9 cellular contexts compared by ENCODE assay signal in the genomic region with DNA sequence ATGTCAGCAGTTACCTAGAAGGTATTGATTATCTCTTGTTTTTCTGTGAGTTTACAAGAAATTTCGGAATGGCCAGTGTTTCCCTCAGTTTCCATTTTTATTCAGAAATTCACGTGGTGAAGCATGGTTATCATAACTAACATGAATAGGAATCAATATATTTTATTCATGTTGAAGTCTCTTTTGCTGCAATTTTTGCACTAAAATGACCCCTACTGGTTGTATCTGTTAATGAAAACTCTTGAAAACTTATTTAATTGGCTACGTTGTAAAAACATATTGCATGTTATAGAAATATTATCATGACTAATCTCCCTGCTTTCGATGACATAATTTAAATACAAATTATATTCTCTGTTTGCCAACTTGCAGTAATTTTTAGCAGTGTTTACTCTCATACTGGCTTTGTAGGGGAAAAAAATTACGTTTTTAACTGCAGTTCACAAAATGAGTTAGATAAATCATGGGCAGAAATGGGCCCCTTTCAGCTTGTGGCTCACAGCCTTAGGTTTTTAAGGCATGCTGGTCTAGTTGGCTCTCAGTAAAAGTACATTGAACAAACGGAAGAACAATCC. TPM values are rescaled to one million over a fixed set of nuclear protein-coding genes. Genes with fewer than 3 reads are reported as not detected.
A peak's percentile ranks its signal among the peaks of the same experiment; 100 is the strongest.
DNase-seq lines count a peak whose midpoint lies in the region; ATAC-seq and TF ChIP-seq lines count a peak whose summit lies in the region.
"Had no signal": no experiment of that assay in that cellular context is flagged by ENCODE, and none has a peak within 500 bp of the region (broad histone marks: within the 10 kb centered on the region; RNA-seq: fewer than 3 reads in every experiment).

No MANE protein-coding gene starts in this region.

- H3K36me3 ChIP-seq in gastrocnemius medialis, result no peaks in the 10 kb centered on the region

- H3K27me3 ChIP-seq in gastrocnemius medialis, result no peaks in the 10 kb centered on the region

- H3K4me3 ChIP-seq in NB4 (ENCODE audit: low read depth, low read length), result no peak overlapping the region
- H3K4me3 ChIP-seq in epithelial cell of esophagus (ENCODE audit: low read length), result peak overlapping the region; percentile 77
- peak overlapping the region; percentile 82 to 95 (median 90) for H3K4me3 ChIP-seq in gastrocnemius medialis

- no peaks in the 10 kb centered on the region for H3K9me3 ChIP-seq in gastrocnemius medialis

- in situ Hi-C loops in gastrocnemius medialis (cut with MboI; ENCODE audit: low sequenced_read_pairs in 4 of 4), result loop anchor here (10.0 kb wide), 1 partner anchor 146 kb away; no protein-coding TSS in a partner anchor

- TF ChIP-seq POLR2A in NB4 (IDR thresholded peaks at IDR 0.05; ENCODE audit: extremely low read depth, insufficient read length) (no peak), gastrocnemius medialis (IDR thresholded peaks at IDR 0.05) (no peak)

- ATAC-seq in gastrocnemius medialis, result no peak
- ATAC-seq in GM19397 (IDR thresholded peaks at IDR 0.05; ENCODE audit: unreplicated experiment), result no peak
- no peak for ATAC-seq in GM18867 (IDR thresholded peaks at IDR 0.05; ENCODE audit: unreplicated experiment)

- no peak for TF ChIP-seq CTCF in NB4 (IDR thresholded peaks at IDR 0.05; ENCODE audit: low read depth, low read length)
- TF ChIP-seq CTCF in epithelial cell of esophagus (IDR thresholded peaks at IDR 0.05; ENCODE audit: insufficient read depth, low read depth, low read length, missing control alignments), result no peak
- peak in 2 of 5 experiments; percentile 13 to 15 for TF ChIP-seq CTCF in gastrocnemius medialis (IDR thresholded peaks at IDR 0.05 in 4 of 5, conservative IDR thresholded peaks at IDR 0.05 in 1 of 5)

- peak overlapping the region; percentile 81 to 97 (median 84) for H3K27ac ChIP-seq in gastrocnemius medialis

- intact Hi-C loops in gastrocnemius medialis (cut with DNase I; ENCODE audit: low total_unique reads), result loop anchor here (5.0 kb wide), 1 partner anchor 98 kb away; no protein-coding TSS in a partner anchor

- H3K4me1 ChIP-seq in gastrocnemius medialis, result peaks cover 64 to 66% of the 10 kb centered on the region in 2 donors

- DNase-seq in EH (ENCODE audit: low read depth) (peak; percentile 27), NB4 (ENCODE audit: low read depth) (peak; percentile 26), epithelial cell of esophagus (ENCODE audit: low read depth) (peak; percentile 47), gastrocnemius medialis (no peak)
- no peak for DNase-seq in stimulated activated CD4-positive, alpha-beta T cell treated with anti-CD3 and anti-CD28 coated beads, Interleukin-4, amount 100 ng/mL, for 4 hours
- no peak for DNase-seq in activated CD4-positive, CD25-positive, alpha-beta regulatory T cell (lab: John Stamatoyannopoulos, UW)
- DNase-seq: NCI-H146 had no signal

RNA-seq across cellular contexts. Expression of a gene that starts 3.5 kb away (rescaled TPM):
- total RNA-seq in gastrocnemius medialis, result 100 to 1,000 TPM in 2 of 4 donors, 10 to 100 TPM in 2; 93.2 to 194 (median 119) TPM

Comparison
In these comparisons a context has a peak if more than half of its experiments do, and no peak if none do; other contexts are left out.
1. DNase-seq: peak in EH (single experiment), NB4 (single experiment) and epithelial cell of esophagus (single experiment); none in gastrocnemius medialis (0 of 2), stimulated activated CD4-positive, alpha-beta T cell treated with anti-CD3 and anti-CD28 coated beads, Interleukin-4, amount 100 ng/mL, for 4 hours (0 of 2) and activated CD4-positive, CD25-positive, alpha-beta regulatory T cell (0 of 4).